Comparison of ENCODE assay signal across 10 cellular contexts in the genomic region with DNA sequence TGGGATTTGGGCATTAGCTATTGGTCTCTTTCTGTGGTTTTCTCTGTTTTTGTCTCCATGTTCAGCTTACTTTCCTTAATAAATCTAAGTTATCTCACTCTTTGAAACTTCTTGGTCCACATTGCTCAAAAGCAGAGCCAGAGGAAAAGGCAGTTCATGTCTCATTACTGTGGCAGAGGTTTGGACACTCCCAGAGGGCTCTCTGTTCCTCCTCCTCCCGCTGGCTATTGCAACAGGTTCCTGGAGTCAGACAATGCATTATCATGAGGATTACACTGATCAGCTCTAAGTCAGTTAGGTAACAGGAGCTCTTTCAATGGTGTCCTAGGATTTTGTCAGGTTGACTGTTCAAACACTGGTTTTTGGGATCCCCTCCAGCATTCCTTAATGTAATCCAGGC.
DNase-seq lines count a peak whose midpoint lies in the region; ATAC-seq and TF ChIP-seq lines count a peak whose summit lies in the region.
"Had no signal": no experiment of that assay in that cellular context is flagged by ENCODE, and none has a peak within 500 bp of the region (broad histone marks: within the 10 kb centered on the region; RNA-seq: fewer than 3 reads in every experiment).

No MANE protein-coding gene starts in this region.

- no peak overlapping the region for H3K9ac ChIP-seq in H9 (ENCODE audit: extremely low read depth, insufficient read length, low read length)

- peak overlapping the region in 2 of 3 experiments; percentile 71 to 73; a peak in 3 of 7 replicates for H3K27ac Mint-ChIP-seq in H9

- H3K36me3 ChIP-seq in prostate gland: no peaks in the 10 kb centered on the region
- H3K36me3 ChIP-seq: ascending aorta had no signal

- no peak overlapping the region for H2BK20ac ChIP-seq in H9 (ENCODE audit: low read depth, low read length, poor library complexity, severe bottlenecking)

- H2BK12ac ChIP-seq in H9 (ENCODE audit: insufficient read length, low read depth, low read length): no peak overlapping the region

- no peaks in the 10 kb centered on the region for H3K9me3 ChIP-seq in H9 (ENCODE audit: control insufficient read depth, low read depth, low read length)
- no peaks in the 10 kb centered on the region for H3K9me3 ChIP-seq in prostate gland
- H3K9me3 ChIP-seq: ascending aorta had no signal

- DNase-seq in H9: no peak
- peak; percentile 20 for DNase-seq in SKM-1 (lab: John Stamatoyannopoulos, UW; ENCODE audit: unreplicated experiment)
- peak; percentile 39 for DNase-seq in Right ventricle myocardium superior
- peak; percentile 17 for DNase-seq in prostate gland (ENCODE audit: low spot score)
- DNase-seq in stimulated activated CD4-positive, alpha-beta T cell treated with anti-CD3 and anti-CD28 coated beads, Interleukin-15, amount 100 ng/mL, for 24 hours: no peak
- no peak for DNase-seq in NCI-H1436 treated with DMSO at 0.1 percent for 48 hours (lab: John Stamatoyannopoulos, UW)
- DNase-seq in T-helper 9 cell: no peak
- DNase-seq in HT-29 (ENCODE audit: low spot score): no peak
- DNase-seq: NCI-H2227 treated with DMSO at 0.1 percent for 48 hours had no signal

- no peaks in the 10 kb centered on the region; the same call in 1 of the 2 replicates for H3K4me1 ChIP-seq in H9 (ENCODE audit: insufficient read depth, low read length)
- no peaks in the 10 kb centered on the region for H3K4me1 ChIP-seq in prostate gland (replicated peaks)

- TF ChIP-seq CTCF in H9 (conservative IDR thresholded peaks at IDR 0.05) (no peak), prostate gland (IDR thresholded peaks at IDR 0.05) (no peak)

- H3K18ac ChIP-seq in H9 (ENCODE audit: insufficient read length, low read depth, low read length): no peak overlapping the region

- no peaks in the 10 kb centered on the region for H3K23me2 ChIP-seq in H9 (ENCODE audit: insufficient read length, low read depth, low read length, poor library complexity, severe bottlenecking)

- H3K4me2 ChIP-seq in H9 (ENCODE audit: insufficient read depth, insufficient read length, low read length): no peak overlapping the region

- H2AFZ ChIP-seq in H9 (ENCODE audit: low read length): no peak overlapping the region

- no peak overlapping the region for H2BK120ac ChIP-seq in H9 (ENCODE audit: low read depth, low read length, poor library complexity, severe bottlenecking)

- H3K14ac ChIP-seq in H9 (ENCODE audit: insufficient read depth, low read length): no peak overlapping the region

- no peak overlapping the region for H3K4ac ChIP-seq in H9 (ENCODE audit: low read depth, low read length)

- H3K4me1 Mint-ChIP-seq in H9: peaks cover 30 to 44% of the 10 kb centered on the region in 2 experiments

- H3K9me3 Mint-ChIP-seq in H9: no peaks in the 10 kb centered on the region; a peak in 1 of 5 replicates

- H4K91ac ChIP-seq in H9 (ENCODE audit: insufficient read length, low read depth, low read length): no peak overlapping the region

- no peak overlapping the region for H3K56ac ChIP-seq in H9 (ENCODE audit: insufficient read length, low read depth, low read length)

- no peak overlapping the region for H2BK5ac ChIP-seq in H9 (ENCODE audit: insufficient read length, low read length)

- no peak overlapping the region for H3K27ac ChIP-seq in H9 (ENCODE audit: insufficient read length, low read depth, low read length)
- no peak overlapping the region for H3K27ac ChIP-seq in prostate gland

- H3K27me3 Mint-ChIP-seq in H9 (ENCODE audit: low read depth): peaks cover 2% of the 10 kb centered on the region; the same call in 1 of the 2 replicates

- H4K8ac ChIP-seq in H9 (replicated peaks; ENCODE audit: insufficient read length, low read depth, low read length): no peak overlapping the region

- H3K4me3 ChIP-seq in prostate gland: no peak overlapping the region

- no peaks in the 10 kb centered on the region for H4K20me1 ChIP-seq in H9 (ENCODE audit: control insufficient read depth, insufficient read depth, insufficient read length)

- TF ChIP-seq POLR2A in prostate gland (IDR thresholded peaks at IDR 0.05): no peak

- H3K36me3 Mint-ChIP-seq in H9 (ENCODE audit: insufficient read depth in 1 of 3, low read depth in 3 of 3): no peaks in the 10 kb centered on the region

- no peak overlapping the region for H3T11ph ChIP-seq in H9 (ENCODE audit: low read length)

- no peak overlapping the region for H2AK5ac ChIP-seq in H9 (ENCODE audit: insufficient read length, low read length)

- no peak overlapping the region for H3K4me3 Mint-ChIP-seq in H9

- H3K79me2 ChIP-seq in H9 (ENCODE audit: insufficient read depth, low read length): no peaks in the 10 kb centered on the region

- no peaks in the 10 kb centered on the region for H3K79me1 ChIP-seq in H9 (ENCODE audit: insufficient read depth, low read depth, low read length, poor library complexity, severe bottlenecking)

- no CpG with 5 or more reads among the region's 1 CpG for WGBS in H9 (ENCODE audit: extremely low coverage, insufficient read length, low lambda C conversion rate)
- 13% methylated on average over 1 of the region's 1 CpG for WGBS in prostate gland

- H2BK15ac ChIP-seq in H9 (ENCODE audit: low read depth, low read length): no peak overlapping the region

- intact Hi-C loops in Right ventricle myocardium superior (cut with DNase I) (loop anchor here (5.0 kb wide), 1 partner anchor 563 kb away; the partner anchor contains the start of gene SPRY2), prostate gland (cut with DNase I) (no loop called here)

- no peak overlapping the region for H4K5ac ChIP-seq in H9 (ENCODE audit: insufficient read length, low read depth, low read length)

- no peak overlapping the region for H3K23ac ChIP-seq in H9 (ENCODE audit: insufficient read length, low read depth, low read length)

- peak; percentile 59 for ATAC-seq in Right ventricle myocardium superior (ENCODE audit: poor library complexity)

- H3K27me3 ChIP-seq in H9 (ENCODE audit: insufficient read depth, low read length) (no peaks in the 10 kb centered on the region), prostate gland (replicated peaks; ENCODE audit: insufficient read depth) (no peaks in the 10 kb centered on the region)
- H3K27me3 ChIP-seq: ascending aorta had no signal

Comparison
In these comparisons a context has a peak if more than half of its experiments do, and no peak if none do; other contexts are left out.
1. DNase-seq: peak in SKM-1 (single experiment), Right ventricle myocardium superior (single experiment) and prostate gland (single experiment); none in H9 (single experiment), stimulated activated CD4-positive, alpha-beta T cell treated with anti-CD3 and anti-CD28 coated beads, Interleukin-15, amount 100 ng/mL, for 24 hours (single experiment), NCI-H1436 treated with DMSO at 0.1 percent for 48 hours (single experiment), T-helper 9 cell (single experiment) and HT-29 (single experiment).